ENCODE assay signal across 1 cellular context in genomic region chr1:6554031-6554906, GRCh38.
TF ChIP-seq lines count a peak whose summit lies in the region.

TSS of gene NOL9 (minus strand) at chr1:6554513. CDS start at chr1:6554502, 11 bp downstream.

TF ChIP-seq in K562, 482 proteins besides CTCF, POLR2A, EP300 and RAD21 (continued from another document and continues in another):
- TF ChIP-seq REST (CRISPR knock-in tag; IDR thresholded peaks at IDR 0.05; ENCODE audit: low read depth): peak; percentile 62; the same call in 1 of the 2 replicates
- no peak for TF ChIP-seq SRSF1 (IDR thresholded peaks at IDR 0.05; ENCODE audit: low read depth, low read length)
- TF ChIP-seq ZNF41 (CRISPR knock-in tag; conservative IDR thresholded peaks at IDR 0.05): no peak
- TF ChIP-seq UBTF (IDR thresholded peaks at IDR 0.05; ENCODE audit: borderline replicate concordance in 1 of 2, low read depth in 2 of 2, low read length in 2 of 2): 0 out of 4 replicates have a peak, but pooled peaks of 1 of the 2 experiments have one; percentile 17
- no peak for TF ChIP-seq CBFB (CRISPR knock-in tag; IDR thresholded peaks at IDR 0.05)
- TF ChIP-seq ZBTB43 (CRISPR knock-in tag; IDR thresholded peaks at IDR 0.05): no peak
- TF ChIP-seq HEY1 (CRISPR knock-in tag; IDR thresholded peaks at IDR 0.05; ENCODE audit: borderline replicate concordance): no peak
- no peak for TF ChIP-seq EHMT2 (IDR thresholded peaks at IDR 0.05)
- TF ChIP-seq XRCC5 (IDR thresholded peaks at IDR 0.05; ENCODE audit: low read depth, low read length): peak; percentile 98
- TF ChIP-seq ZNF134 (CRISPR knock-in tag; conservative IDR thresholded peaks at IDR 0.05): no peak
- TF ChIP-seq ETV6 (IDR thresholded peaks at IDR 0.05; ENCODE audit: borderline replicate concordance in 1 of 2, low read depth in 2 of 2, low read length in 1 of 2): no peak
- TF ChIP-seq ETV6 (CRISPR knock-in tag; IDR thresholded peaks at IDR 0.05; ENCODE audit: borderline replicate concordance): 0 out of 2 replicates have a peak, but pooled peaks have one; percentile 25
- TF ChIP-seq TRIM25 (IDR thresholded peaks at IDR 0.05; ENCODE audit: borderline replicate concordance): no peak
- no peak for TF ChIP-seq HDAC2 (IDR thresholded peaks at IDR 0.05)
- peak; percentile 70; the same call in 1 of the 2 replicates for TF ChIP-seq JUN (IDR thresholded peaks at IDR 0.05; ENCODE audit: borderline replicate concordance, low read depth, low read length)
- no peak; the same call in 1 of the 2 replicates for TF ChIP-seq JUN (CRISPR knock-in tag; IDR thresholded peaks at IDR 0.05; ENCODE audit: borderline replicate concordance)
- peak; percentile 100 for TF ChIP-seq CHD2 (IDR thresholded peaks at IDR 0.05; ENCODE audit: low read depth, low read length)
- TF ChIP-seq TCF7 (IDR thresholded peaks at IDR 0.05; ENCODE audit: borderline replicate concordance): no peak; the same call in 1 of the 2 replicates
- no peak for TF ChIP-seq HES1 (IDR thresholded peaks at IDR 0.05; ENCODE audit: low read depth)
- TF ChIP-seq ILK (tag; IDR thresholded peaks at IDR 0.05; ENCODE audit: borderline replicate concordance, low read depth): no peak
- no peak for TF ChIP-seq TSHZ1 (CRISPR knock-in tag; IDR thresholded peaks at IDR 0.05)
- no peak for TF ChIP-seq NFRKB (IDR thresholded peaks at IDR 0.05; ENCODE audit: low read depth)
- TF ChIP-seq ETV1 (tag; conservative IDR thresholded peaks at IDR 0.05; ENCODE audit: low read depth): peak; percentile 58
- no peak for TF ChIP-seq HMG20A (CRISPR knock-in tag; conservative IDR thresholded peaks at IDR 0.05)
- 0 out of 2 replicates have a peak, but pooled peaks have one; percentile 21 for TF ChIP-seq GTF2A2 (tag; IDR thresholded peaks at IDR 0.05)
- peak; percentile 46; the same call in 1 of the 2 replicates for TF ChIP-seq SREBF1 (IDR thresholded peaks at IDR 0.05; ENCODE audit: borderline replicate concordance, low read depth, low read length)
- TF ChIP-seq PURB (CRISPR knock-in tag; IDR thresholded peaks at IDR 0.05; ENCODE audit: low read depth): no peak
- TF ChIP-seq POLR2AphosphoS5 (IDR thresholded peaks at IDR 0.05; ENCODE audit: control insufficient read depth, insufficient read depth, low read depth, low read length): peak; percentile 86; the same call in 1 of the 2 replicates
- TF ChIP-seq ATF7 (IDR thresholded peaks at IDR 0.05): peak; percentile 80
- no peak for TF ChIP-seq CREB5 (CRISPR knock-in tag; IDR thresholded peaks at IDR 0.05)
- peak; percentile 27; the same call in 1 of the 2 replicates for TF ChIP-seq ZNF197 (CRISPR knock-in tag; IDR thresholded peaks at IDR 0.05; ENCODE audit: low read depth)
- no peak for TF ChIP-seq ZNF589 (CRISPR knock-in tag; IDR thresholded peaks at IDR 0.05; ENCODE audit: low read depth)
- no peak for TF ChIP-seq NCOA6 (IDR thresholded peaks at IDR 0.05)
- no peak for TF ChIP-seq ESRRB (CRISPR knock-in tag; IDR thresholded peaks at IDR 0.05; ENCODE audit: borderline replicate concordance)
- TF ChIP-seq GTF2E2 (tag; IDR thresholded peaks at IDR 0.05): peak; percentile 96; the same call in 1 of the 2 replicates
- TF ChIP-seq MTA1 (IDR thresholded peaks at IDR 0.05; ENCODE audit: borderline replicate concordance): no peak; the same call in 1 of the 2 replicates
- TF ChIP-seq ZC3H11A (IDR thresholded peaks at IDR 0.05; ENCODE audit: low read depth, low read length): no peak
- peak; percentile 85 to 91 for TF ChIP-seq NONO (IDR thresholded peaks at IDR 0.05; ENCODE audit: low read depth in 2 of 2, low read length in 1 of 2)
- peak in 1 of 2 experiments; percentile 21; a peak in 1 of 4 replicates for TF ChIP-seq SIX5 (IDR thresholded peaks at IDR 0.05; ENCODE audit: borderline replicate concordance in 1 of 2, insufficient read depth in 1 of 2, low read depth in 1 of 2, low read length in 2 of 2)
- TF ChIP-seq ZKSCAN8 (CRISPR knock-in tag; IDR thresholded peaks at IDR 0.05): no peak
- TF ChIP-seq MITF (IDR thresholded peaks at IDR 0.05): no peak
- TF ChIP-seq MLLT1 (IDR thresholded peaks at IDR 0.05): no peak
- TF ChIP-seq FOS (IDR thresholded peaks at IDR 0.05; ENCODE audit: extremely low read depth, insufficient read length): no peak
- TF ChIP-seq USF1 (CRISPR knock-in tag; IDR thresholded peaks at IDR 0.05): no peak
- TF ChIP-seq ZKSCAN3 (CRISPR knock-in tag; IDR thresholded peaks at IDR 0.05): no peak
- TF ChIP-seq DPF2 (IDR thresholded peaks at IDR 0.05): no peak; the same call in 1 of the 2 replicates
